ENCODE assay signal across 14 cellular contexts in the genomic region with DNA sequence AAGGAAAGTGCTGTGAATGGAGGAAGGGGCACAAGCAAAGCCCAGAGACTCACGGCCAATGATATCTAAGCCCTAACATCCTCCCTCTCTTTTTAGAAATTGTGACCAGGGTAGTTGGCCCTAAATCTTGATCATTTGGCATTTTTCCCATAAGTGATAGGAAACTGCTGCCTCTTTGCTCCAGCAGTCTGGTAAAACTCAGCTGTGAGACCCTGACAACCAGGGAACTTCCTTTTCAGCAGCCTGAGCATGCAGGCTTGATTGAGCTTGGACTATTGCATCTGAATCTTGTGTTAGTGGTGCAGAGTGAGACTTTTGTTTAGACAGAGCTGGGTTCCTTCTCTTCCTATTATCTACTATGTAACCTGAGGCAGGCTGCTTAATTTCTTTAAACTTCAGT.
"Had no signal": no experiment of that assay in that cellular context is flagged by ENCODE, and none has a peak within 500 bp of the region (broad histone marks: within the 10 kb centered on the region; RNA-seq: fewer than 3 reads in every experiment).

No MANE protein-coding gene starts in this region.

- H3K27ac Mint-ChIP-seq: activated CD4-positive, alpha-beta T cell treated with anti-CD3 and anti-CD28 coated beads, Interleukin-2, amount 10 ng/mL, durations not matched to agents 7 days and 5 days; activated naive CD4-positive, alpha-beta T cell treated with anti-CD3 and anti-CD28 coated beads, Interleukin-2, amount 50 U/mL, for 24 hours; effector memory CD8-positive, alpha-beta T cell had no signal

- ATAC-seq: effector memory CD8-positive, alpha-beta T cell had no signal

- H3K36me3 Mint-ChIP-seq: activated naive CD4-positive, alpha-beta T cell treated with anti-CD3 and anti-CD28 coated beads, Interleukin-2, amount 50 U/mL, for 24 hours had no signal

- H3K4me3 Mint-ChIP-seq: activated CD4-positive, alpha-beta T cell treated with anti-CD3 and anti-CD28 coated beads, Interleukin-2, amount 10 ng/mL, durations not matched to agents 7 days and 5 days; activated naive CD4-positive, alpha-beta T cell treated with anti-CD3 and anti-CD28 coated beads, Interleukin-2, amount 50 U/mL, for 24 hours; central memory CD8-positive, alpha-beta T cell; effector memory CD8-positive, alpha-beta T cell had no signal

- H3K4me1 Mint-ChIP-seq: activated CD4-positive, alpha-beta T cell treated with anti-CD3 and anti-CD28 coated beads, Interleukin-2, amount 10 ng/mL, durations not matched to agents 7 days and 5 days had no signal

- H3K27me3 ChIP-seq: right atrium auricular region, tibial artery had no signal

- H3K4me3 ChIP-seq: right atrium auricular region, skin epidermis, tibial artery had no signal

- H3K9me3 ChIP-seq: right atrium auricular region, tibial artery had no signal

- H3K9me3 Mint-ChIP-seq: activated CD4-positive, alpha-beta T cell treated with anti-CD3 and anti-CD28 coated beads, Interleukin-2, amount 10 ng/mL, durations not matched to agents 7 days and 5 days; activated naive CD4-positive, alpha-beta T cell treated with anti-CD3 and anti-CD28 coated beads, Interleukin-2, amount 50 U/mL, for 24 hours; central memory CD8-positive, alpha-beta T cell; effector memory CD8-positive, alpha-beta T cell had no signal

- H3K36me3 ChIP-seq: right atrium auricular region, tibial artery had no signal

- H3K27ac ChIP-seq: right atrium auricular region, skin epidermis, tibial artery had no signal

- H3K27me3 Mint-ChIP-seq: central memory CD8-positive, alpha-beta T cell; effector memory CD8-positive, alpha-beta T cell had no signal

- DNase-seq: activated CD4-positive, alpha-beta T cell treated with anti-CD3 and anti-CD28 coated beads, Interleukin-2, amount 10 ng/mL, durations not matched to agents 7 days and 5 days; activated T-cell treated with anti-CD3 and anti-CD28 coated beads, Interleukin-2, amount 50 U/mL, for 1 hour; effector memory CD8-positive, alpha-beta T cell; erythroblast; hypothalamus; kidney glomerular epithelial cell; midbrain; posterior cingulate gyrus; T1000; tibial artery had no signal
